23 cellular contexts compared by ENCODE assay signal in the genomic region with DNA sequence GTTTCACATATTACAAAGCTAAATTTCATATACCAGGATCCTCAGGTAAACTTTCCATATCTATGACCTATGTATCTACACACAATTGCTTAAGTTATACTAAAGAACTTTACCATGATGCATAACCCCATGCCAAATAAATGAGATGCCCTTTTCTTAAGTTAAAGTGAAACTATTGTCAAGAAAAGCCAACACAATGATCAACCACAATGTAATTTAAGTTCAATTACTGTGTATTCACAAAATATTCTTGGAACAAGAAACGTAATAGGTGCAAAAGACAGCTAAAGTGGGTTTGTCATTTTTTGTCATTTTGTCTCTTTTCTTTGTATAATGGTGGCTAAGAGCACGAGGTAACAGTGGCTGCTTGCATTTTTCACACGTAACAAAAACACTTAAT. TPM values are rescaled to one million over a fixed set of nuclear protein-coding genes. Genes with fewer than 3 reads are reported as not detected.
DNase-seq lines count a peak whose midpoint lies in the region; ATAC-seq and TF ChIP-seq lines count a peak whose summit lies in the region.
"Had no signal": no experiment of that assay in that cellular context is flagged by ENCODE, and none has a peak within 500 bp of the region (broad histone marks: within the 10 kb centered on the region; RNA-seq: fewer than 3 reads in every experiment).

No MANE protein-coding gene starts in this region.

- H3K4me3 Mint-ChIP-seq in CD4-positive, CD25-positive, alpha-beta regulatory T cell: peak overlapping the region; percentile 23 to 88 (median 60)
- peak overlapping the region; percentile 45 for H3K4me3 Mint-ChIP-seq in activated CD4-positive, alpha-beta memory T cell treated with anti-CD3 and anti-CD28 coated beads for 36 hours
- peak overlapping the region; percentile 41 to 75 for H3K4me3 Mint-ChIP-seq in effector memory CD8-positive, alpha-beta T cell

- POLR2A ChIA-PET in activated CD4-positive, alpha-beta memory T cell treated with anti-CD3 and anti-CD28 coated beads for 36 hours (lab: Charles Lee): interaction anchor here (2.1 kb wide), 1 partner anchor 13 kb away, joined by 4 read pairs; no protein-coding TSS in a partner anchor

- H3K27ac Mint-ChIP-seq in CD4-positive, CD25-positive, alpha-beta regulatory T cell: peak overlapping the region; percentile 29 to 90 (median 69)
- H3K27ac Mint-ChIP-seq in activated CD4-positive, alpha-beta memory T cell treated with anti-CD3 and anti-CD28 coated beads for 36 hours: peak overlapping the region; percentile 88
- H3K27ac Mint-ChIP-seq in effector memory CD8-positive, alpha-beta T cell: peak overlapping the region; percentile 79 to 93

- peak in 1 of 3 donors; percentile 75 for DNase-seq in CD4-positive, CD25-positive, alpha-beta regulatory T cell
- DNase-seq in GM12865 (ENCODE audit: low read depth) (no peak), T1000 (lab: John Stamatoyannopoulos, UW) (no peak), NCI-H2171 treated with DMSO at 0.1 percent for 48 hours (lab: John Stamatoyannopoulos, UW) (no peak)
- DNase-seq in activated CD4-positive, alpha-beta memory T cell treated with anti-CD3 and anti-CD28 coated beads for 36 hours: no peak
- DNase-seq in effector memory CD8-positive, alpha-beta T cell: no peak
- no peak for DNase-seq in stimulated activated naive CD4-positive, alpha-beta T cell treated with Interleukin-2 at 50 U/mL for 16 hours (lab: John Stamatoyannopoulos, UW)
- DNase-seq: activated CD4-positive, alpha-beta T cell treated with anti-CD3 and anti-CD28 coated beads, Interleukin-2, amount 50 U/mL, for 4 hours; activated effector memory CD4-positive, alpha-beta T cell treated with Interleukin-2 at 50 U/mL for 16 hours; BE2C; cortex of kidney; DMS 273 treated with DMSO at 0.1 percent for 48 hours; foreskin melanocyte; GF-D8; H7; KG1; NCI-H1092 treated with DMSO at 0.1 percent for 48 hours; NCI-H2107; NCI-H526 treated with DMSO at 0.1 percent for 48 hours; stimulated activated CD4-positive, alpha-beta T cell treated with anti-CD3 and anti-CD28 coated beads, Interleukin-4, amount 100 ng/mL, for 1 hour; thyroid gland had no signal

- peak overlapping the region; percentile 79 for H3K4me3 ChIP-seq in CD4-positive, CD25-positive, alpha-beta regulatory T cell (ENCODE audit: low read depth, low read length)
- peak overlapping the region; percentile 52 for H3K4me3 ChIP-seq in GM12865 (ENCODE audit: low read depth, low read length)
- H3K4me3 ChIP-seq: thyroid gland had no signal

- CTCF ChIA-PET in activated CD4-positive, alpha-beta memory T cell treated with anti-CD3 and anti-CD28 coated beads for 36 hours (lab: Charles Lee): interaction anchor here (0.6 to 2.3 kb wide), 4 partner anchors 23 to 196 kb away, joined by 3 to 13 read pairs (median 5); no protein-coding TSS in a partner anchor

- peaks cover 33 to 81% (median 53%) of the 10 kb centered on the region in 4 donors for H3K4me1 Mint-ChIP-seq in CD4-positive, CD25-positive, alpha-beta regulatory T cell
- H3K4me1 Mint-ChIP-seq in activated CD4-positive, alpha-beta memory T cell treated with anti-CD3 and anti-CD28 coated beads for 36 hours (ENCODE audit: low read depth): peaks cover 79% of the 10 kb centered on the region
- peaks cover 13 to 52% of the 10 kb centered on the region in 2 donors for H3K4me1 Mint-ChIP-seq in effector memory CD8-positive, alpha-beta T cell (ENCODE audit: low read depth in 2 of 2)

- ATAC-seq in CD4-positive, CD25-positive, alpha-beta regulatory T cell (ENCODE audit: low read depth in 2 of 2): peak in 1 of 2 donors; percentile 40
- ATAC-seq in effector memory CD8-positive, alpha-beta T cell (replicated peaks): no peak
- no peak for ATAC-seq in HG02571 (IDR thresholded peaks at IDR 0.05; ENCODE audit: unreplicated experiment)
- ATAC-seq: left lobe of liver had no signal

- no peak for TF ChIP-seq CTCF in GM12865 (IDR thresholded peaks at IDR 0.05; ENCODE audit: insufficient read depth, low read depth, low read length, missing control alignments)

- H3K9me3 ChIP-seq in CD4-positive, CD25-positive, alpha-beta regulatory T cell (ENCODE audit: control insufficient read depth in 2 of 2, low read length in 2 of 2): no peaks in the 10 kb centered on the region
- H3K9me3 ChIP-seq: BE2C, thyroid gland had no signal

- no peaks in the 10 kb centered on the region for H3K27me3 Mint-ChIP-seq in CD4-positive, CD25-positive, alpha-beta regulatory T cell
- H3K27me3 Mint-ChIP-seq in activated CD4-positive, alpha-beta memory T cell treated with anti-CD3 and anti-CD28 coated beads for 36 hours: no peaks in the 10 kb centered on the region
- no peaks in the 10 kb centered on the region for H3K27me3 Mint-ChIP-seq in effector memory CD8-positive, alpha-beta T cell

- H3K36me3 ChIP-seq in CD4-positive, CD25-positive, alpha-beta regulatory T cell (ENCODE audit: control insufficient read depth, insufficient read depth, low read length): peaks cover 51% of the 10 kb centered on the region

- peaks cover 43% of the 10 kb centered on the region for H3K4me1 ChIP-seq in CD4-positive, CD25-positive, alpha-beta regulatory T cell (ENCODE audit: control insufficient read depth, insufficient read depth, low read length, poor library complexity, severe bottlenecking)
- H3K4me1 ChIP-seq: BE2C had no signal

- intact Hi-C loops in activated CD4-positive, alpha-beta memory T cell treated with anti-CD3 and anti-CD28 coated beads for 36 hours (cut with micrococcal nuclease): loop anchor here (1.0 to 10.0 kb wide), 5 partner anchors 14 to 467 kb away; partner anchors contain the start of gene CDS2

- H3K9me3 Mint-ChIP-seq in CD4-positive, CD25-positive, alpha-beta regulatory T cell: no peaks in the 10 kb centered on the region
- H3K9me3 Mint-ChIP-seq in activated CD4-positive, alpha-beta memory T cell treated with anti-CD3 and anti-CD28 coated beads for 36 hours: no peaks in the 10 kb centered on the region
- H3K9me3 Mint-ChIP-seq in effector memory CD8-positive, alpha-beta T cell: no peaks in the 10 kb centered on the region

- H3K27me3 ChIP-seq in CD4-positive, CD25-positive, alpha-beta regulatory T cell (ENCODE audit: control insufficient read depth, insufficient read depth, low read length): no peaks in the 10 kb centered on the region
- H3K27me3 ChIP-seq: BE2C, thyroid gland had no signal

- peaks cover 21% of the 10 kb centered on the region for H3K36me3 Mint-ChIP-seq in CD4-positive, CD25-positive, alpha-beta regulatory T cell
- H3K36me3 Mint-ChIP-seq in activated CD4-positive, alpha-beta memory T cell treated with anti-CD3 and anti-CD28 coated beads for 36 hours: peaks cover 54% of the 10 kb centered on the region
- peaks cover 68% of the 10 kb centered on the region for H3K36me3 Mint-ChIP-seq in effector memory CD8-positive, alpha-beta T cell (ENCODE audit: insufficient read depth)

- peak overlapping the region; percentile 65 for H3K27ac ChIP-seq in CD4-positive, CD25-positive, alpha-beta regulatory T cell (ENCODE audit: insufficient read depth, low read length, poor library complexity, severe bottlenecking)
- H3K27ac ChIP-seq: thyroid gland had no signal

RNA-seq across cellular contexts. Expression of gene GPCPD1, which starts 18.6 kb away (rescaled TPM):
- total RNA-seq in CD4-positive, CD25-positive, alpha-beta regulatory T cell: 136 TPM
- 10 to 100 TPM; 26.8 to 39.5 (median 31.6) TPM for polyA plus RNA-seq in CD4-positive, CD25-positive, alpha-beta regulatory T cell
- 10 to 100 TPM; 31.1 to 34.9 TPM for total RNA-seq in activated CD4-positive, alpha-beta memory T cell treated with anti-CD3 and anti-CD28 coated beads for 36 hours
